ENCODE assay signal across 27 cellular contexts in the genomic region with DNA sequence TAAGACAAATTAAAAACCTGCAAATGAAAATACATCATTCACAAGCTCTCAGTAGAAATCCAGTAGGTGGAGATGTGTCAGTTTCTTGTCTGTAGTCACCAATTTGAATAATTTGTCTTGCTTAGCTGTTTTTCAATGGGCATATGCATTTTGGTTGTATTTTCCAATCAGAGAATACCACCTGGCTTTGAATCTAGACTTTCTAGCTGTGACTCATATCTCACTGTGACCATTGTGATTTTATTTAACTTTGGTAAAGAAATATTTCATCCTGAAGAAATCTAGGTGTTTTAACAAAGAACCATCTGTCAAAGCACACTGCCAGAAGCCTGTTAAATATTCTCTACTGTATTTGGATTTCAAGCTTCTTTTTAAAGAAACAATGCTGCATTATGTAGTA.
DNase-seq lines count a peak whose midpoint lies in the region; ATAC-seq, FAIRE-seq and TF ChIP-seq lines count a peak whose summit lies in the region.
"Had no signal": no experiment of that assay in that cellular context is flagged by ENCODE, and none has a peak within 500 bp of the region (broad histone marks: within the 10 kb centered on the region; RNA-seq: fewer than 3 reads in every experiment).

No MANE protein-coding gene starts in this region.

- H3K27ac ChIP-seq in spleen = no peak overlapping the region
- H3K27ac ChIP-seq: breast epithelium, gastroesophageal sphincter, ovary, SK-N-MC, skin epidermis, suprapubic skin, upper lobe of right lung had no signal

- H3K27me3 ChIP-seq in spleen (replicated peaks in 1 of 7) = no peaks in the 10 kb centered on the region
- H3K27me3 ChIP-seq: breast epithelium, gastroesophageal sphincter, ovary, suprapubic skin, upper lobe of right lung had no signal

- H3K9me3 ChIP-seq in spleen = peaks cover 0 to 5% (median 0%) of the 10 kb centered on the region in 8 donors
- H3K9me3 ChIP-seq: breast epithelium, gastroesophageal sphincter, HAP-1, ovary, suprapubic skin, upper lobe of right lung had no signal

- no peak overlapping the region for H3K4me3 ChIP-seq in spleen
- H3K4me3 ChIP-seq: breast epithelium, gastroesophageal sphincter, HAP-1, ovary, SK-N-MC, skin epidermis, suprapubic skin, upper lobe of right lung had no signal

- peak; percentile 34 for DNase-seq in NCI-H2171 treated with DMSO at 0.1 percent for 48 hours (lab: John Stamatoyannopoulos, UW)
- DNase-seq in NCI-H2171 (lab: John Stamatoyannopoulos, UW) = no peak
- peak; percentile 76 for DNase-seq in NCI-H69 (lab: John Stamatoyannopoulos, UW)
- peak; percentile 7 for DNase-seq in glomerular visceral epithelial cell (ENCODE audit: extremely low spot score)
- DNase-seq in spleen = no peak
- no peak for DNase-seq in D721Med (ENCODE audit: insufficient read length, low spot score)
- no peak for DNase-seq in NCI-H128 (lab: John Stamatoyannopoulos, UW; ENCODE audit: unreplicated experiment)
- DNase-seq: activated effector memory CD4-positive, alpha-beta T cell treated with anti-CD3 and anti-CD28 coated beads, Interleukin-2, amount 50 U/mL, for 16 hours; activated T-cell treated with anti-CD3 and anti-CD28 coated beads, Interleukin-2, amount 50 U/mL, for 24 hours; AML-193; CD8-positive, alpha-beta T cell; DMS153; NCI-H1930; NCI-H345; NCI-H748 treated with DMSO at 0.1 percent for 48 hours; nephron progenitor cell; ovary; stimulated activated naive CD4-positive, alpha-beta T cell; upper lobe of right lung had no signal

- H3K36me3 ChIP-seq in spleen = no peaks in the 10 kb centered on the region
- H3K36me3 ChIP-seq: breast epithelium, gastroesophageal sphincter, HAP-1, ovary, suprapubic skin, upper lobe of right lung had no signal

- TF ChIP-seq POLR2A in spleen (IDR thresholded peaks at IDR 0.05) = no peak

- no peak for FAIRE-seq in D721Med (lab: Jason Lieb, UNC)
- FAIRE-seq: endothelial cell of umbilical vein had no signal

- TF ChIP-seq CTCF in spleen (IDR thresholded peaks at IDR 0.05 in 8 of 11, conservative IDR thresholded peaks at IDR 0.05 in 3 of 11) (no peak), D721Med (IDR thresholded peaks at IDR 0.05; ENCODE audit: insufficient read depth, missing control alignments) (no peak)

- intact Hi-C loops in spleen (cut with DNase I; ENCODE audit: low total_unique reads) = no loop called here

- no peaks in the 10 kb centered on the region for H3K4me1 ChIP-seq in spleen
- H3K4me1 ChIP-seq: breast epithelium, gastroesophageal sphincter, HAP-1, suprapubic skin, upper lobe of right lung had no signal

- no peak for ATAC-seq in GM18520 (IDR thresholded peaks at IDR 0.05; ENCODE audit: unreplicated experiment)
- ATAC-seq: CD8-positive, alpha-beta T cell; gastroesophageal sphincter; upper lobe of right lung had no signal

Comparison
In these comparisons a context has a peak if more than half of its experiments do, and no peak if none do; other contexts are left out.
1. DNase-seq: peak in NCI-H2171 treated with DMSO at 0.1 percent for 48 hours (single experiment), NCI-H69 (single experiment) and glomerular visceral epithelial cell (single experiment); none in NCI-H2171 (single experiment), spleen (single experiment), D721Med (single experiment) and NCI-H128 (single experiment).